In genomic region chr1:41523981-41524675, GRCh38 we compare ENCODE assay signal across 1 cellular context.
TF ChIP-seq lines count a peak whose summit lies in the region.

No MANE protein-coding gene starts in this region.

TF ChIP-seq in WTC11, 78 proteins besides CTCF, POLR2A, EP300 and RAD21 (continued from another document):
- TF ChIP-seq ZNF317 (CRISPR knock-in tag; IDR thresholded peaks at IDR 0.05; ENCODE audit: borderline replicate concordance, low read depth), result no peak
- TF ChIP-seq MXD4 (CRISPR knock-in tag; IDR thresholded peaks at IDR 0.05; ENCODE audit: borderline replicate concordance), result no peak
TF ChIP-seq in WTC11: peak in this region for 0.
